ENCODE assay signal across 1 cellular context in the genomic region with DNA sequence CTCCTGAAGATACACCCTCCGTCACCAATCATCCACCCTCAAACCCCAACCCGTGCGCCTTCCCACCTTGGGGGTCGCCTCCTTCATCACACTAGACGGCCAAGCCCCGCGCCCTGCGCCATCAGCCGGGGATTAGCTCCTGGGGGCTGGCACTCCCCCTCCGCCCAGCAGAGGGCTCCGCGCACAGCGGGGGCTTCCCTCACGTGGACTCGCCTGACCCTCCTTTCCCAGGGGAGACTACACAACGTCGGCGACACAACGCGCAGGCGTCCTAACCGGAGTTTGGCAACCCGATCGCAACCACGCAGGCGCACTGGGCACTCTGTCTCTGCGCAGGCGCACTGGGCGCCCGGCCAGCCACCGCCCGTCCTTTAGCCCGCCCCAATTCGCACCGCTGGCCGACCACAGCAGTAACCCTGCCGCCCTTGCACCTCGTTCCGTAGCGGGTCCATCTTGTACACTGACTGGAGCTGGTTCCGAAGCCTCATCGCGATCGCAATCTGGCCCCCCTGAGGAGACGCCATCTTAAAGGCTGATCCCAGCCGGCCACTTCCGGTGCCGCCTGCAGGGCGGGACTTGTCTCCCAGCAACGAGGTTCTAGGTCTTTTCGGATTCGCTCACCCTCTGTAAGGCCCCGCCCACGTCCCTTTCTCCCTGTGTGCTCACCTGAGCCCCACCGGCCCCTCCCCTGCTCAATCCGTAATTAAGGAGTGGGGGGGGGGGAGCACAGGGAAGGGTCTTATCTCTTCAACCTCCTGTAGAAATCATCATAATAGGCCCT.
TF ChIP-seq lines count a peak whose summit lies in the region.

A gene (minus strand): TSS at position 551 of the 781 bp plus-strand sequence. CDS start 27 bp downstream, at position 524.

TF ChIP-seq in K562, 482 proteins besides CTCF, POLR2A, EP300 and RAD21 (continued from another document):
- TF ChIP-seq, protein P1, sequence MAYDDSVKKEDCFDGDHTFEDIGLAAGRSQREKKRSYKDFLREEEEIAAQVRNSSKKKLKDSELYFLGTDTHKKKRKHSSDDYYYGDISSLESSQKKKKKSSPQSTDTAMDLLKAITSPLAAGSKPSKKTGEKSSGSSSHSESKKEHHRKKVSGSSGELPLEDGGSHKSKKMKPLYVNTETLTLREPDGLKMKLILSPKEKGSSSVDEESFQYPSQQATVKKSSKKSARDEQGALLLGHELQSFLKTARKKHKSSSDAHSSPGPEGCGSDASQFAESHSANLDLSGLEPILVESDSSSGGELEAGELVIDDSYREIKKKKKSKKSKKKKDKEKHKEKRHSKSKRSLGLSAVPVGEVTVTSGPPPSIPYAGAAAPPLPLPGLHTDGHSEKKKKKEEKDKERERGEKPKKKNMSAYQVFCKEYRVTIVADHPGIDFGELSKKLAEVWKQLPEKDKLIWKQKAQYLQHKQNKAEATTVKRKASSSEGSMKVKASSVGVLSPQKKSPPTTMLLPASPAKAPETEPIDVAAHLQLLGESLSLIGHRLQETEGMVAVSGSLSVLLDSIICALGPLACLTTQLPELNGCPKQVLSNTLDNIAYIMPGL (CRISPR knock-in tag; IDR thresholded peaks at IDR 0.05): peak; percentile 63; the same call in 1 of the 2 replicates
- TF ChIP-seq, protein P2, sequence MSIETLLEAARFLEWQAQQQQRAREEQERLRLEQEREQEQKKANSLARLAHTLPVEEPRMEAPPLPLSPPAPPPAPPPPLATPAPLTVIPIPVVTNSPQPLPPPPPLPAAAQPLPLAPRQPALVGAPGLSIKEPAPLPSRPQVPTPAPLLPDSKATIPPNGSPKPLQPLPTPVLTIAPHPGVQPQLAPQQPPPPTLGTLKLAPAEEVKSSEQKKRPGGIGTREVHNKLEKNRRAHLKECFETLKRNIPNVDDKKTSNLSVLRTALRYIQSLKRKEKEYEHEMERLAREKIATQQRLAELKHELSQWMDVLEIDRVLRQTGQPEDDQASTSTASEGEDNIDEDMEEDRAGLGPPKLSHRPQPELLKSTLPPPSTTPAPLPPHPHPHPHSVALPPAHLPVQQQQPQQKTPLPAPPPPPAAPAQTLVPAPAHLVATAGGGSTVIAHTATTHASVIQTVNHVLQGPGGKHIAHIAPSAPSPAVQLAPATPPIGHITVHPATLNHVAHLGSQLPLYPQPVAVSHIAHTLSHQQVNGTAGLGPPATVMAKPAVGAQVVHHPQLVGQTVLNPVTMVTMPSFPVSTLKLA (conservative IDR thresholded peaks at IDR 0.05): peak; percentile 84 to 89
- TF ChIP-seq CHD2 (IDR thresholded peaks at IDR 0.05; ENCODE audit: low read depth, low read length) (0 out of 2 replicates have a peak, but pooled peaks have one; percentile 10), ZNF644 (tag; IDR thresholded peaks at IDR 0.05; ENCODE audit: low read depth) (no peak), ZNF224 (CRISPR knock-in tag; IDR thresholded peaks at IDR 0.05) (no peak), GABPA (tag; conservative IDR thresholded peaks at IDR 0.05; ENCODE audit: low read depth) (peak; percentile 95), NR2F6 (CRISPR knock-in tag; IDR thresholded peaks at IDR 0.05) (no peak), PML (IDR thresholded peaks at IDR 0.05; ENCODE audit: low read length) (0 out of 2 replicates have a peak, but pooled peaks have one; percentile 15), CCAR2 (IDR thresholded peaks at IDR 0.05; ENCODE audit: low read depth, low read length) (no peak), ZNF217 (CRISPR knock-in tag; IDR thresholded peaks at IDR 0.05) (no peak), PURB (CRISPR knock-in tag; IDR thresholded peaks at IDR 0.05; ENCODE audit: low read depth) (no peak), TAF7 (tag; IDR thresholded peaks at IDR 0.05) (peak; percentile 88), FUS (optimal IDR thresholded peaks at IDR 0.05; ENCODE audit: low read depth, low read length) (no peak), CC2D1A (IDR thresholded peaks at IDR 0.05) (no peak)
- TF ChIP-seq, protein P3, sequence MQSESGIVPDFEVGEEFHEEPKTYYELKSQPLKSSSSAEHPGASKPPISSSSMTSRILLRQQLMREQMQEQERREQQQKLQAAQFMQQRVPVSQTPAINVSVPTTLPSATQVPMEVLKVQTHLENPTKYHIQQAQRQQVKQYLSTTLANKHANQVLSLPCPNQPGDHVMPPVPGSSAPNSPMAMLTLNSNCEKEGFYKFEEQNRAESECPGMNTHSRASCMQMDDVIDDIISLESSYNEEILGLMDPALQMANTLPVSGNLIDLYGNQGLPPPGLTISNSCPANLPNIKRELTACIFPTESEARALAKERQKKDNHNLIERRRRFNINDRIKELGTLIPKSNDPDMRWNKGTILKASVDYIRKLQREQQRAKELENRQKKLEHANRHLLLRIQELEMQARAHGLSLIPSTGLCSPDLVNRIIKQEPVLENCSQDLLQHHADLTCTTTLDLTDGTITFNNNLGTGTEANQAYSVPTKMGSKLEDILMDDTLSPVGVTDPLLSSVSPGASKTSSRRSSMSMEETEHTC (IDR thresholded peaks at IDR 0.05): 0 out of 2 replicates have a peak, but pooled peaks have one; percentile 33
- TF ChIP-seq, protein P4, sequence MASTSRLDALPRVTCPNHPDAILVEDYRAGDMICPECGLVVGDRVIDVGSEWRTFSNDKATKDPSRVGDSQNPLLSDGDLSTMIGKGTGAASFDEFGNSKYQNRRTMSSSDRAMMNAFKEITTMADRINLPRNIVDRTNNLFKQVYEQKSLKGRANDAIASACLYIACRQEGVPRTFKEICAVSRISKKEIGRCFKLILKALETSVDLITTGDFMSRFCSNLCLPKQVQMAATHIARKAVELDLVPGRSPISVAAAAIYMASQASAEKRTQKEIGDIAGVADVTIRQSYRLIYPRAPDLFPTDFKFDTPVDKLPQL (IDR thresholded peaks at IDR 0.05; ENCODE audit: extremely low read depth, insufficient read length): no peak
- TF ChIP-seq, protein P5, sequence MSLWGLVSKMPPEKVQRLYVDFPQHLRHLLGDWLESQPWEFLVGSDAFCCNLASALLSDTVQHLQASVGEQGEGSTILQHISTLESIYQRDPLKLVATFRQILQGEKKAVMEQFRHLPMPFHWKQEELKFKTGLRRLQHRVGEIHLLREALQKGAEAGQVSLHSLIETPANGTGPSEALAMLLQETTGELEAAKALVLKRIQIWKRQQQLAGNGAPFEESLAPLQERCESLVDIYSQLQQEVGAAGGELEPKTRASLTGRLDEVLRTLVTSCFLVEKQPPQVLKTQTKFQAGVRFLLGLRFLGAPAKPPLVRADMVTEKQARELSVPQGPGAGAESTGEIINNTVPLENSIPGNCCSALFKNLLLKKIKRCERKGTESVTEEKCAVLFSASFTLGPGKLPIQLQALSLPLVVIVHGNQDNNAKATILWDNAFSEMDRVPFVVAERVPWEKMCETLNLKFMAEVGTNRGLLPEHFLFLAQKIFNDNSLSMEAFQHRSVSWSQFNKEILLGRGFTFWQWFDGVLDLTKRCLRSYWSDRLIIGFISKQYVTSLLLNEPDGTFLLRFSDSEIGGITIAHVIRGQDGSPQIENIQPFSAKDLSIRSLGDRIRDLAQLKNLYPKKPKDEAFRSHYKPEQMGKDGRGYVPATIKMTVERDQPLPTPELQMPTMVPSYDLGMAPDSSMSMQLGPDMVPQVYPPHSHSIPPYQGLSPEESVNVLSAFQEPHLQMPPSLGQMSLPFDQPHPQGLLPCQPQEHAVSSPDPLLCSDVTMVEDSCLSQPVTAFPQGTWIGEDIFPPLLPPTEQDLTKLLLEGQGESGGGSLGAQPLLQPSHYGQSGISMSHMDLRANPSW (CRISPR knock-in tag; IDR thresholded peaks at IDR 0.05): 0 out of 2 replicates have a peak, but pooled peaks have one; percentile 55
- TF ChIP-seq, protein P6, sequence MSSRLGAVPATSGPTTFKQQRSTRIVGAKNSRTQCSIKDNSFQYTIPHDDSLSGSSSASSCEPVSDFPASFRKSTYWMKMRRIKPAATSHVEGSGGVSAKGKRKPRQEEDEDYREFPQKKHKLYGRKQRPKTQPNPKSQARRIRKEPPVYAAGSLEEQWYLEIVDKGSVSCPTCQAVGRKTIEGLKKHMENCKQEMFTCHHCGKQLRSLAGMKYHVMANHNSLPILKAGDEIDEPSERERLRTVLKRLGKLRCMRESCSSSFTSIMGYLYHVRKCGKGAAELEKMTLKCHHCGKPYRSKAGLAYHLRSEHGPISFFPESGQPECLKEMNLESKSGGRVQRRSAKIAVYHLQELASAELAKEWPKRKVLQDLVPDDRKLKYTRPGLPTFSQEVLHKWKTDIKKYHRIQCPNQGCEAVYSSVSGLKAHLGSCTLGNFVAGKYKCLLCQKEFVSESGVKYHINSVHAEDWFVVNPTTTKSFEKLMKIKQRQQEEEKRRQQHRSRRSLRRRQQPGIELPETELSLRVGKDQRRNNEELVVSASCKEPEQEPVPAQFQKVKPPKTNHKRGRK (tag; IDR thresholded peaks at IDR 0.05): no peak
- TF ChIP-seq, protein P7, sequence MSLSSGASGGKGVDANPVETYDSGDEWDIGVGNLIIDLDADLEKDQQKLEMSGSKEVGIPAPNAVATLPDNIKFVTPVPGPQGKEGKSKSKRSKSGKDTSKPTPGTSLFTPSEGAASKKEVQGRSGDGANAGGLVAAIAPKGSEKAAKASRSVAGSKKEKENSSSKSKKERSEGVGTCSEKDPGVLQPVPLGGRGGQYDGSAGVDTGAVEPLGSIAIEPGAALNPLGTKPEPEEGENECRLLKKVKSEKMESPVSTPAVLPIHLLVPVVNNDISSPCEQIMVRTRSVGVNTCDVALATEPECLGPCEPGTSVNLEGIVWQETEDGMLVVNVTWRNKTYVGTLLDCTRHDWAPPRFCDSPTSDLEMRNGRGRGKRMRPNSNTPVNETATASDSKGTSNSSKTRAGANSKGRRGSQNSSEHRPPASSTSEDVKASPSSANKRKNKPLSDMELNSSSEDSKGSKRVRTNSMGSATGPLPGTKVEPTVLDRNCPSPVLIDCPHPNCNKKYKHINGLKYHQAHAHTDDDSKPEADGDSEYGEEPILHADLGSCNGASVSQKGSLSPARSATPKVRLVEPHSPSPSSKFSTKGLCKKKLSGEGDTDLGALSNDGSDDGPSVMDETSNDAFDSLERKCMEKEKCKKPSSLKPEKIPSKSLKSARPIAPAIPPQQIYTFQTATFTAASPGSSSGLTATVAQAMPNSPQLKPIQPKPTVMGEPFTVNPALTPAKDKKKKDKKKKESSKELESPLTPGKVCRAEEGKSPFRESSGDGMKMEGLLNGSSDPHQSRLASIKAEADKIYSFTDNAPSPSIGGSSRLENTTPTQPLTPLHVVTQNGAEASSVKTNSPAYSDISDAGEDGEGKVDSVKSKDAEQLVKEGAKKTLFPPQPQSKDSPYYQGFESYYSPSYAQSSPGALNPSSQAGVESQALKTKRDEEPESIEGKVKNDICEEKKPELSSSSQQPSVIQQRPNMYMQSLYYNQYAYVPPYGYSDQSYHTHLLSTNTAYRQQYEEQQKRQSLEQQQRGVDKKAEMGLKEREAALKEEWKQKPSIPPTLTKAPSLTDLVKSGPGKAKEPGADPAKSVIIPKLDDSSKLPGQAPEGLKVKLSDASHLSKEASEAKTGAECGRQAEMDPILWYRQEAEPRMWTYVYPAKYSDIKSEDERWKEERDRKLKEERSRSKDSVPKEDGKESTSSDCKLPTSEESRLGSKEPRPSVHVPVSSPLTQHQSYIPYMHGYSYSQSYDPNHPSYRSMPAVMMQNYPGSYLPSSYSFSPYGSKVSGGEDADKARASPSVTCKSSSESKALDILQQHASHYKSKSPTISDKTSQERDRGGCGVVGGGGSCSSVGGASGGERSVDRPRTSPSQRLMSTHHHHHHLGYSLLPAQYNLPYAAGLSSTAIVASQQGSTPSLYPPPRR (CRISPR knock-in tag; IDR thresholded peaks at IDR 0.05; ENCODE audit: borderline replicate concordance): 0 out of 2 replicates have a peak, but pooled peaks have one; percentile 27
- TF ChIP-seq, protein P8, sequence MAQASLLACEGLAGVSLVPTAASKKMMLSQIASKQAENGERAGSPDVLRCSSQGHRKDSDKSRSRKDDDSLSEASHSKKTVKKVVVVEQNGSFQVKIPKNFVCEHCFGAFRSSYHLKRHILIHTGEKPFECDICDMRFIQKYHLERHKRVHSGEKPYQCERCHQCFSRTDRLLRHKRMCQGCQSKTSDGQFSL (CRISPR knock-in tag; IDR thresholded peaks at IDR 0.05): peak; percentile 81; the same call in 1 of the 2 replicates
- TF ChIP-seq, protein P8 (tag; IDR thresholded peaks at IDR 0.05): no peak; a peak in 1 of 4 replicates
